In the genomic region with DNA sequence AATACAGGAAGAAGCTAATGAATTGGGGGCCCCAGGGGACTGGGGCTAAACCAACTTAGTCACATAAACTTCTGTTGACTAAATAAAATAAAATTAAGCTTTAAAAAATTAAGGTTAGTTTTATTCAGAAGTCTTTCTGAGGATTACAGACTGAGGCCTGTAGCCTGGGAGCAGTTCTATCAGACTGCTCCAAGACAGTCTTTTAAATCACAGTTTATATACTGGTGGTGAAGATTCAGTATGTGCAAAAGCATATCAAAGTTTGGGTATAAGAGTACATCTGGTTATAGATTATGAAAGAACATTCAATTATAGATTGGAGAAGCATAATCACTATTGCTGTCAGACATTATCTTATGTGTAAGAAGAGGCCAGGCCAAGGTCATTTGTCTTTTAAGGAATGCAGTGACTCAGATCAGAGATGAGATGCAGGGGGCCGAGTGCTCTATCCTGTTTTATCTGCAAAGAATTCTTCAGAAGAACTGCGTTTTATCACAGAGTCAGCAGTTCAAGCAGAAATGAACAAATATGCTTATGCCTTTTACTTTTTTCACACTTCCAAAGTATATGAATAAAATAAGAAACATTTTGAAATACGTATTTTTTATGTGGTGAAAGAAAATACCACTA, we compare ENCODE assay signal across 18 cellular contexts.
A peak's percentile ranks its signal among the peaks of the same experiment; 100 is the strongest.
DNase-seq lines count a peak whose midpoint lies in the region; TF ChIP-seq lines count a peak whose summit lies in the region.
"Had no signal": no experiment of that assay in that cellular context is flagged by ENCODE, and none has a peak within 500 bp of the region (broad histone marks: within the 10 kb centered on the region; RNA-seq: fewer than 3 reads in every experiment).

No MANE protein-coding gene starts in this region.

- H2AK5ac ChIP-seq in mesendoderm (ENCODE audit: low read length) = no peak overlapping the region

- no peak overlapping the region for H3K18ac ChIP-seq in mesendoderm (ENCODE audit: low read length)

- POLR2A ChIA-PET in SK-N-SH (lab: Yijun Ruan, JAX) = interaction anchor here (0.6 kb wide), 1 partner anchor 619 kb away, joined by 3 read pairs; no protein-coding TSS in a partner anchor

- H3K27ac ChIP-seq in SK-N-SH (ENCODE audit: low read depth in 2 of 2, low read length in 1 of 2) (peak overlapping the region in 1 of 2 experiments; percentile 5; a peak in 1 of 4 replicates), mesendoderm (ENCODE audit: low read depth, low read length) (no peak overlapping the region), smooth muscle cell (ENCODE audit: low read depth) (no peak overlapping the region), caudate nucleus (ENCODE audit: low read depth, low read length) (no peak overlapping the region)
- H3K27ac ChIP-seq: GM23248, RWPE1 had no signal

- peak overlapping the region; percentile 57 for H2BK15ac ChIP-seq in mesendoderm (replicated peaks; ENCODE audit: low read depth)

- no peak for TF ChIP-seq RAD21 in SK-N-SH (IDR thresholded peaks at IDR 0.05; ENCODE audit: low read length)

- no peak overlapping the region for H4K8ac ChIP-seq in mesendoderm (ENCODE audit: low read depth, low read length)

- H3K9ac ChIP-seq in SK-N-SH (no peak overlapping the region), mesendoderm (ENCODE audit: low read length) (no peak overlapping the region), smooth muscle cell (ENCODE audit: low read depth) (no peak overlapping the region)
- H3K9ac ChIP-seq: GM23248 had no signal

- H3K9me2 ChIP-seq in SK-N-SH = no peaks in the 10 kb centered on the region

- H2AFZ ChIP-seq in SK-N-SH (ENCODE audit: low read depth) (no peak overlapping the region), smooth muscle cell (ENCODE audit: low read depth) (no peak overlapping the region)
- H2AFZ ChIP-seq: GM23248 had no signal

- H3K56ac ChIP-seq in mesendoderm (ENCODE audit: low read length) = no peak overlapping the region

- no peak for DNase-seq in SK-N-SH
- peak; percentile 31 to 49 for DNase-seq in cardiac fibroblast (ENCODE audit: low read depth in 2 of 2)
- peak; percentile 46 for DNase-seq in mesendoderm
- no peak for DNase-seq in smooth muscle cell (lab: John Stamatoyannopoulos, UW; ENCODE audit: unreplicated experiment)
- DNase-seq in caudate nucleus (lab: John Stamatoyannopoulos, UW) = no peak
- DNase-seq in UCSD-AML1 (lab: John Stamatoyannopoulos, UW; ENCODE audit: unreplicated experiment) = no peak
- no peak for DNase-seq in erythroblast (lab: John Stamatoyannopoulos, UW)
- DNase-seq in medulla oblongata (ENCODE audit: extremely low spot score) = no peak
- DNase-seq: BE2C; CD4-positive, alpha-beta memory T cell; GM23248; KBM-7; NCI-H1436; NCI-H2029 treated with DMSO at 0.1 percent for 48 hours; NCI-H510A treated with DMSO at 0.1 percent for 48 hours; NCI-H82; PC-3 had no signal

- H4K20me1 ChIP-seq in SK-N-SH (ENCODE audit: insufficient read depth) = no peaks in the 10 kb centered on the region
- H4K20me1 ChIP-seq in smooth muscle cell (ENCODE audit: low read depth) = no peaks in the 10 kb centered on the region

- CTCF ChIA-PET in SK-N-SH (lab: Yijun Ruan, JAX) = no interaction called here

- no peaks in the 10 kb centered on the region for H3K79me1 ChIP-seq in mesendoderm (ENCODE audit: low read length)

- no peaks in the 10 kb centered on the region for H3K27me3 ChIP-seq in SK-N-SH (ENCODE audit: insufficient read depth)
- no peaks in the 10 kb centered on the region for H3K27me3 ChIP-seq in mesendoderm (ENCODE audit: insufficient read depth, low read length, poor library complexity)
- no peaks in the 10 kb centered on the region for H3K27me3 ChIP-seq in smooth muscle cell (ENCODE audit: low read depth)
- H3K27me3 ChIP-seq: BE2C had no signal

- no peak overlapping the region for H2BK120ac ChIP-seq in mesendoderm (ENCODE audit: low read depth, low read length)

- TF ChIP-seq CTCF in SK-N-SH (IDR thresholded peaks at IDR 0.05) (no peak), cardiac fibroblast (IDR thresholded peaks at IDR 0.05; ENCODE audit: low read depth, low read length) (no peak), smooth muscle cell (IDR thresholded peaks at IDR 0.05; ENCODE audit: borderline replicate concordance, insufficient read depth, poor library complexity, severe bottlenecking) (no peak)

- H3K4me1 ChIP-seq in SK-N-SH (ENCODE audit: control insufficient read depth in 1 of 2, insufficient read depth in 2 of 2, low read depth in 1 of 2, low read length in 1 of 2) = no peaks in the 10 kb centered on the region
- no peaks in the 10 kb centered on the region for H3K4me1 ChIP-seq in mesendoderm (ENCODE audit: control insufficient read depth, low read depth, low read length)
- H3K4me1 ChIP-seq in smooth muscle cell (ENCODE audit: low read depth) = no peaks in the 10 kb centered on the region
- H3K4me1 ChIP-seq: BE2C had no signal

- no peak for TF ChIP-seq EP300 in SK-N-SH (IDR thresholded peaks at IDR 0.05; ENCODE audit: borderline replicate concordance in 1 of 2, low read depth in 1 of 2, low read length in 1 of 2)

- H3K4me3 ChIP-seq in SK-N-SH (ENCODE audit: low read depth in 2 of 2, low read length in 1 of 2) = no peak overlapping the region
- no peak overlapping the region for H3K4me3 ChIP-seq in cardiac fibroblast (replicated peaks in 1 of 2; ENCODE audit: low read depth in 2 of 2, low read length in 2 of 2)
- H3K4me3 ChIP-seq in mesendoderm (ENCODE audit: low read length) = no peak overlapping the region
- H3K4me3 ChIP-seq in smooth muscle cell = no peak overlapping the region
- H3K4me3 ChIP-seq: GM23248 had no signal

- WGBS in SK-N-SH (ENCODE audit: low lambda C conversion rate) = 17% methylated on average over 3 of the region's 3 CpGs
- no CpG with 5 or more reads among the region's 3 CpGs for WGBS in mesendoderm (ENCODE audit: extremely low coverage, insufficient coverage, low lambda C conversion rate)
- WGBS in smooth muscle cell (ENCODE audit: low lambda C conversion rate) = 29% methylated on average over 3 of the region's 3 CpGs

- no peaks in the 10 kb centered on the region; the same call in 1 of the 2 replicates for H3K9me3 ChIP-seq in SK-N-SH
- H3K9me3 ChIP-seq in smooth muscle cell (replicated peaks; ENCODE audit: low read depth) = no peaks in the 10 kb centered on the region
- H3K9me3 ChIP-seq: BE2C had no signal

- H3K36me3 ChIP-seq in SK-N-SH (replicated peaks in 1 of 2; ENCODE audit: control insufficient read depth in 1 of 2, insufficient read depth in 2 of 2, low read length in 1 of 2) = no peaks in the 10 kb centered on the region
- H3K36me3 ChIP-seq in mesendoderm (ENCODE audit: control insufficient read depth, insufficient read depth, low read length) = no peaks in the 10 kb centered on the region
- no peaks in the 10 kb centered on the region for H3K36me3 ChIP-seq in smooth muscle cell (ENCODE audit: low read depth)
- H3K36me3 ChIP-seq: BE2C had no signal

- no peak overlapping the region for H2BK5ac ChIP-seq in mesendoderm (ENCODE audit: low read length)

- no peak overlapping the region for H3K23ac ChIP-seq in mesendoderm (ENCODE audit: low read length)

- no peak overlapping the region for H4K5ac ChIP-seq in mesendoderm (ENCODE audit: low read length)

- H3K4ac ChIP-seq in mesendoderm (ENCODE audit: low read depth, low read length) = no peak overlapping the region

- no peak for TF ChIP-seq POLR2A in erythroblast (IDR thresholded peaks at IDR 0.05; ENCODE audit: low read length)

- H3K79me2 ChIP-seq in SK-N-SH (ENCODE audit: insufficient read depth) = no peaks in the 10 kb centered on the region
- no peaks in the 10 kb centered on the region for H3K79me2 ChIP-seq in mesendoderm (ENCODE audit: control insufficient read depth, insufficient read depth, low read length)
- no peaks in the 10 kb centered on the region for H3K79me2 ChIP-seq in smooth muscle cell (ENCODE audit: low read depth)

- H3K4me2 ChIP-seq in SK-N-SH (no peak overlapping the region), mesendoderm (ENCODE audit: low read length) (no peak overlapping the region), smooth muscle cell (peak overlapping the region; percentile 1)

- H3F3A ChIP-seq in SK-N-SH (replicated peaks; ENCODE audit: insufficient read depth) (no peaks in the 10 kb centered on the region), smooth muscle cell (ENCODE audit: low read depth) (no peaks in the 10 kb centered on the region)

TF ChIP-seq in SK-N-SH, 30 proteins besides CTCF, POLR2A, EP300 and RAD21:
- no peak for TF ChIP-seq RFX5 (IDR thresholded peaks at IDR 0.05; ENCODE audit: low read length)
- peak; percentile 46 for TF ChIP-seq FOSL2 (IDR thresholded peaks at IDR 0.05; ENCODE audit: borderline replicate concordance, low read depth)
- TF ChIP-seq, protein P1, sequence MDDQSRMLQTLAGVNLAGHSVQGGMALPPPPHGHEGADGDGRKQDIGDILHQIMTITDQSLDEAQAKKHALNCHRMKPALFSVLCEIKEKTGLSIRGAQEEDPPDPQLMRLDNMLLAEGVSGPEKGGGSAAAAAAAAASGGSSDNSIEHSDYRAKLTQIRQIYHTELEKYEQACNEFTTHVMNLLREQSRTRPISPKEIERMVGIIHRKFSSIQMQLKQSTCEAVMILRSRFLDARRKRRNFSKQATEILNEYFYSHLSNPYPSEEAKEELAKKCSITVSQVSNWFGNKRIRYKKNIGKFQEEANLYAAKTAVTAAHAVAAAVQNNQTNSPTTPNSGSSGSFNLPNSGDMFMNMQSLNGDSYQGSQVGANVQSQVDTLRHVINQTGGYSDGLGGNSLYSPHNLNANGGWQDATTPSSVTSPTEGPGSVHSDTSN (IDR thresholded peaks at IDR 0.05) = peak; percentile 50
- TF ChIP-seq JUND (IDR thresholded peaks at IDR 0.05) = peak; percentile 33; the same call in 1 of the 2 replicates
- TF ChIP-seq TCF12 (IDR thresholded peaks at IDR 0.05) = peak; percentile 52
- no peak for TF ChIP-seq GABPA (IDR thresholded peaks at IDR 0.05; ENCODE audit: low read depth)
TF ChIP-seq in SK-N-SH: peak in this region for 4.

Comparison
In these comparisons a context has a peak if more than half of its experiments do, and no peak if none do; other contexts are left out.
1. DNase-seq: peak in cardiac fibroblast (2 of 2) and mesendoderm (single experiment); none in SK-N-SH (single experiment), smooth muscle cell (single experiment), caudate nucleus (0 of 61), UCSD-AML1 (single experiment), erythroblast (0 of 2) and medulla oblongata (single experiment).